ENCODE assay signal across 1 cellular context in the genomic region with DNA sequence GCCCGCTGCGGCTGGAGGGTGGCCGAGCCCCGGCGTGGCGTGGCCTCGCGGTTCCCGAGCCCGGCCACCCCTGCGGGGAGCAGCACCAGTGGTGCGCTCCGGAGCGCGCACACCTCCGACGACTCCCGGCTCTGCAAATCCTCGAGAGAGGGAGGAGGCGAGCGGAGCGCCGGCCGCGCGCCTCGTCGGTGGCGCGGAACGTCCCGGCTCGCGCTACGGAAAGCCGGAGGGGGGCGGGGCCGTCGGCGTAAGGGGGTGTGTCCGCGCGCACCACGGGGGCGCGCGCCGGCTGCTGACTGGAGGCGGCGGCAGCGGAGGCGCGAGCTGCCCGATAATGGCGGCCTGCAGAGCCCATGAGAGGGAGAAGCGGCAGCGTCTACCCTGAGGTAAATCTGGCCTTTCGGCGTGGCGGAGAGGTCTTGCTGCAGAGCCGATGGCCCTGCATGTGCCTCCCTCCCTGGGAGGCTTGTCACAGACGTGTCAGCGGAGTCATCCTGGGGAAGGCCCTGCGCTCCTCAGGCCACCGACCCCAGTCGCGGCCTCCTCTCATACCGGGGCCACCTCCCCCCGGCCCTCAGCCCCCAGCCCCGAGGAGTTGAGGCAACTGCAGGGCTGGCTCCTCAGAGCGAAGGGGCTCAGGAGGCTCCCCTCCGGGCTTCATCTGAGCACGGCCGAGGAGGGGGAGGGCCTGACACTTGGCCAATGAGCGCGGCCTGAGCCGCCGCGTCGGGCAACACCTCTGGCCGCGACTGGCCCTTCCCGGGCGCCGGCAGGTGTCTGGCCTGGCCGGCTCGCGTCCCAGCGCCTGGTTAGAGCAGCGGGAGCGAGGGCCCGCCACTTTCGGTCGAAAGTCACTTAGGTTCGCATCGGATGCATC.
A peak's percentile ranks its signal among the peaks of the same experiment; 100 is the strongest.
TF ChIP-seq lines count a peak whose summit lies in the region.

A gene (plus strand): TSS at position 295 of the 877 bp plus-strand sequence. CDS start 2,485 bp downstream, outside the sequence.

TF ChIP-seq in K562, 482 proteins besides CTCF, POLR2A, EP300 and RAD21 (continued from another document and continues in another):
- TF ChIP-seq, protein P1, sequence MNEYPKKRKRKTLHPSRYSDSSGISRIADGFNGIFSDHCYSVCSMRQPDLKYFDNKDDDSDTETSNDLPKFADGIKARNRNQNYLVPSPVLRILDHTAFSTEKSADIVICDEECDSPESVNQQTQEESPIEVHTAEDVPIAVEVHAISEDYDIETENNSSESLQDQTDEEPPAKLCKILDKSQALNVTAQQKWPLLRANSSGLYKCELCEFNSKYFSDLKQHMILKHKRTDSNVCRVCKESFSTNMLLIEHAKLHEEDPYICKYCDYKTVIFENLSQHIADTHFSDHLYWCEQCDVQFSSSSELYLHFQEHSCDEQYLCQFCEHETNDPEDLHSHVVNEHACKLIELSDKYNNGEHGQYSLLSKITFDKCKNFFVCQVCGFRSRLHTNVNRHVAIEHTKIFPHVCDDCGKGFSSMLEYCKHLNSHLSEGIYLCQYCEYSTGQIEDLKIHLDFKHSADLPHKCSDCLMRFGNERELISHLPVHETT (CRISPR knock-in tag; conservative IDR thresholded peaks at IDR 0.05 in 1 of 2, IDR thresholded peaks at IDR 0.05 in 1 of 2): peak in 1 of 2 experiments; percentile 88; a peak in 2 of 4 replicates
- TF ChIP-seq ZNF316 (IDR thresholded peaks at IDR 0.05) (peak; percentile 5; the same call in 1 of the 2 replicates), ZC3H4 (CRISPR knock-in tag; IDR thresholded peaks at IDR 0.05; ENCODE audit: borderline replicate concordance) (no peak), SMARCA4 (IDR thresholded peaks at IDR 0.05) (no peak), CBX2 (IDR thresholded peaks at IDR 0.05; ENCODE audit: insufficient read depth, low read length, poor library complexity, severe bottlenecking) (no peak), SOX6 (IDR thresholded peaks at IDR 0.05) (peak; percentile 74), CAMTA2 (CRISPR knock-in tag; conservative IDR thresholded peaks at IDR 0.05) (no peak), ZNF12 (CRISPR knock-in tag; IDR thresholded peaks at IDR 0.05) (peak; percentile 40; the same call in 1 of the 2 replicates), MAFF (IDR thresholded peaks at IDR 0.05; ENCODE audit: low read length) (no peak), ILK (tag; IDR thresholded peaks at IDR 0.05; ENCODE audit: borderline replicate concordance, low read depth) (no peak), CSDE1 (IDR thresholded peaks at IDR 0.05) (no peak), ETV1 (tag; conservative IDR thresholded peaks at IDR 0.05; ENCODE audit: low read depth) (no peak), RCOR1 (IDR thresholded peaks at IDR 0.05; ENCODE audit: borderline replicate concordance in 1 of 2, low read depth in 2 of 2, low read length in 2 of 2) (peak; percentile 9 to 74; a peak in 3 of 4 replicates), PTTG1 (tag; IDR thresholded peaks at IDR 0.05; ENCODE audit: low read depth) (no peak), ZBTB7A (IDR thresholded peaks at IDR 0.05; ENCODE audit: borderline replicate concordance, control insufficient read depth, low read depth, low read length) (0 out of 2 replicates have a peak, but pooled peaks have one; percentile 20), CBX3 (IDR thresholded peaks at IDR 0.05; ENCODE audit: borderline replicate concordance in 1 of 2, low read length in 2 of 2) (peak in 1 of 2 experiments; percentile 49; a peak in 1 of 3 replicates), KLF13 (tag; IDR thresholded peaks at IDR 0.05; ENCODE audit: borderline replicate concordance, low read depth) (peak; percentile 100), RBM25 (IDR thresholded peaks at IDR 0.05; ENCODE audit: low read depth, low read length, severe bottlenecking) (no peak), FOXK2 (conservative IDR thresholded peaks at IDR 0.05 in 1 of 2, IDR thresholded peaks at IDR 0.05 in 1 of 2; ENCODE audit: low read depth in 2 of 2) (no peak; a peak in 1 of 4 replicates), ZNF282 (CRISPR knock-in tag; IDR thresholded peaks at IDR 0.05) (no peak), SP1 (CRISPR knock-in tag; IDR thresholded peaks at IDR 0.05) (peak; percentile 85), RFX1 (IDR thresholded peaks at IDR 0.05) (no peak), RBM22 (IDR thresholded peaks at IDR 0.05; ENCODE audit: low read depth, low read length, poor library complexity, severe bottlenecking) (peak; percentile 56), TSC22D4 (tag; IDR thresholded peaks at IDR 0.05) (no peak), POLR3G (IDR thresholded peaks at IDR 0.05; ENCODE audit: extremely low read depth, insufficient read length, insufficient replicate concordance) (no peak), ZNF121 (CRISPR knock-in tag; conservative IDR thresholded peaks at IDR 0.05) (no peak), KHSRP (IDR thresholded peaks at IDR 0.05) (no peak), ZNF354B (CRISPR knock-in tag; IDR thresholded peaks at IDR 0.05) (no peak), EHMT2 (IDR thresholded peaks at IDR 0.05) (no peak), SETDB1 (IDR thresholded peaks at IDR 0.05; ENCODE audit: low read length) (no peak), L3MBTL2 (IDR thresholded peaks at IDR 0.05) (peak; percentile 65), PML (IDR thresholded peaks at IDR 0.05; ENCODE audit: low read length) (no peak), SP2 (IDR thresholded peaks at IDR 0.05; ENCODE audit: extremely low read depth, low read depth, low read length, poor library complexity, severe bottlenecking) (no peak), ETV5 (CRISPR knock-in tag; IDR thresholded peaks at IDR 0.05; ENCODE audit: low read depth) (0 out of 2 replicates have a peak, but pooled peaks have one; percentile 4), JUN (IDR thresholded peaks at IDR 0.05; ENCODE audit: borderline replicate concordance, low read depth, low read length) (peak; percentile 50; the same call in 1 of the 2 replicates), JUN (CRISPR knock-in tag; IDR thresholded peaks at IDR 0.05; ENCODE audit: borderline replicate concordance) (no peak), NCOA2 (IDR thresholded peaks at IDR 0.05; ENCODE audit: partially characterized antibody in 2 of 2) (no peak), POLR2AphosphoS2 (IDR thresholded peaks at IDR 0.05; ENCODE audit: low read length) (no peak), ELF2 (CRISPR knock-in tag; IDR thresholded peaks at IDR 0.05) (no peak), CREM (IDR thresholded peaks at IDR 0.05; ENCODE audit: low read depth) (peak; percentile 85), FOXK1 (CRISPR knock-in tag; IDR thresholded peaks at IDR 0.05; ENCODE audit: borderline replicate concordance) (no peak)
- TF ChIP-seq, protein P2, sequence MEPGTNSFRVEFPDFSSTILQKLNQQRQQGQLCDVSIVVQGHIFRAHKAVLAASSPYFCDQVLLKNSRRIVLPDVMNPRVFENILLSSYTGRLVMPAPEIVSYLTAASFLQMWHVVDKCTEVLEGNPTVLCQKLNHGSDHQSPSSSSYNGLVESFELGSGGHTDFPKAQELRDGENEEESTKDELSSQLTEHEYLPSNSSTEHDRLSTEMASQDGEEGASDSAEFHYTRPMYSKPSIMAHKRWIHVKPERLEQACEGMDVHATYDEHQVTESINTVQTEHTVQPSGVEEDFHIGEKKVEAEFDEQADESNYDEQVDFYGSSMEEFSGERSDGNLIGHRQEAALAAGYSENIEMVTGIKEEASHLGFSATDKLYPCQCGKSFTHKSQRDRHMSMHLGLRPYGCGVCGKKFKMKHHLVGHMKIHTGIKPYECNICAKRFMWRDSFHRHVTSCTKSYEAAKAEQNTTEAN (CRISPR knock-in tag; IDR thresholded peaks at IDR 0.05): no peak
- TF ChIP-seq, protein P3, sequence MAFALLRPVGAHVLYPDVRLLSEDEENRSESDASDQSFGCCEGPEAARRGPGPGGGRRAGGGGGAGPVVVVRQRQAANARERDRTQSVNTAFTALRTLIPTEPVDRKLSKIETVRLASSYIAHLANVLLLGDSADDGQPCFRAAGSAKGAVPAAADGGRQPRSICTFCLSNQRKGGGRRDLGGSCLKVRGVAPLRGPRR (CRISPR knock-in tag; IDR thresholded peaks at IDR 0.05): peak; percentile 69; the same call in 1 of the 2 replicates
- TF ChIP-seq, protein P4, sequence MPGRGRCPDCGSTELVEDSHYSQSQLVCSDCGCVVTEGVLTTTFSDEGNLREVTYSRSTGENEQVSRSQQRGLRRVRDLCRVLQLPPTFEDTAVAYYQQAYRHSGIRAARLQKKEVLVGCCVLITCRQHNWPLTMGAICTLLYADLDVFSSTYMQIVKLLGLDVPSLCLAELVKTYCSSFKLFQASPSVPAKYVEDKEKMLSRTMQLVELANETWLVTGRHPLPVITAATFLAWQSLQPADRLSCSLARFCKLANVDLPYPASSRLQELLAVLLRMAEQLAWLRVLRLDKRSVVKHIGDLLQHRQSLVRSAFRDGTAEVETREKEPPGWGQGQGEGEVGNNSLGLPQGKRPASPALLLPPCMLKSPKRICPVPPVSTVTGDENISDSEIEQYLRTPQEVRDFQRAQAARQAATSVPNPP (IDR thresholded peaks at IDR 0.05; ENCODE audit: borderline replicate concordance, insufficient read depth, insufficient read length): no peak
- TF ChIP-seq, protein P5, sequence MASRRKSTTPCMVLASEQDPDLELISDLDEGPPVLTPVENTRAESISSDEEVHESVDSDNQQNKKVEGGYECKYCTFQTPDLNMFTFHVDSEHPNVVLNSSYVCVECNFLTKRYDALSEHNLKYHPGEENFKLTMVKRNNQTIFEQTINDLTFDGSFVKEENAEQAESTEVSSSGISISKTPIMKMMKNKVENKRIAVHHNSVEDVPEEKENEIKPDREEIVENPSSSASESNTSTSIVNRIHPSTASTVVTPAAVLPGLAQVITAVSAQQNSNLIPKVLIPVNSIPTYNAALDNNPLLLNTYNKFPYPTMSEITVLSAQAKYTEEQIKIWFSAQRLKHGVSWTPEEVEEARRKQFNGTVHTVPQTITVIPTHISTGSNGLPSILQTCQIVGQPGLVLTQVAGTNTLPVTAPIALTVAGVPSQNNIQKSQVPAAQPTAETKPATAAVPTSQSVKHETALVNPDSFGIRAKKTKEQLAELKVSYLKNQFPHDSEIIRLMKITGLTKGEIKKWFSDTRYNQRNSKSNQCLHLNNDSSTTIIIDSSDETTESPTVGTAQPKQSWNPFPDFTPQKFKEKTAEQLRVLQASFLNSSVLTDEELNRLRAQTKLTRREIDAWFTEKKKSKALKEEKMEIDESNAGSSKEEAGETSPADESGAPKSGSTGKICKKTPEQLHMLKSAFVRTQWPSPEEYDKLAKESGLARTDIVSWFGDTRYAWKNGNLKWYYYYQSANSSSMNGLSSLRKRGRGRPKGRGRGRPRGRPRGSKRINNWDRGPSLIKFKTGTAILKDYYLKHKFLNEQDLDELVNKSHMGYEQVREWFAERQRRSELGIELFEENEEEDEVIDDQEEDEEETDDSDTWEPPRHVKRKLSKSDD (conservative IDR thresholded peaks at IDR 0.05; ENCODE audit: low read length): no peak
- TF ChIP-seq, protein P6, sequence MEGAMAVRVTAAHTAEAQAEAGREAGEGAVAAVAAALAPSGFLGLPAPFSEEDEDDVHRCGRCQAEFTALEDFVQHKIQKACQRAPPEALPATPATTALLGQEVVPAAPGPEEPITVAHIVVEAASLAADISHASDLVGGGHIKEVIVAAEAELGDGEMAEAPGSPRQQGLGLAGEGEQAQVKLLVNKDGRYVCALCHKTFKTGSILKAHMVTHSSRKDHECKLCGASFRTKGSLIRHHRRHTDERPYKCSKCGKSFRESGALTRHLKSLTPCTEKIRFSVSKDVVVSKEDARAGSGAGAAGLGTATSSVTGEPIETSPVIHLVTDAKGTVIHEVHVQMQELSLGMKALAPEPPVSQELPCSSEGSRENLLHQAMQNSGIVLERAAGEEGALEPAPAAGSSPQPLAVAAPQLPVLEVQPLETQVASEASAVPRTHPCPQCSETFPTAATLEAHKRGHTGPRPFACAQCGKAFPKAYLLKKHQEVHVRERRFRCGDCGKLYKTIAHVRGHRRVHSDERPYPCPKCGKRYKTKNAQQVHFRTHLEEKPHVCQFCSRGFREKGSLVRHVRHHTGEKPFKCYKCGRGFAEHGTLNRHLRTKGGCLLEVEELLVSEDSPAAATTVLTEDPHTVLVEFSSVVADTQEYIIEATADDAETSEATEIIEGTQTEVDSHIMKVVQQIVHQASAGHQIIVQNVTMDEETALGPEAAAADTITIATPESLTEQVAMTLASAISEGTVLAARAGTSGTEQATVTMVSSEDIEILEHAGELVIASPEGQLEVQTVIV (CRISPR knock-in tag; IDR thresholded peaks at IDR 0.05; ENCODE audit: borderline replicate concordance): no peak
